In the genomic region with DNA sequence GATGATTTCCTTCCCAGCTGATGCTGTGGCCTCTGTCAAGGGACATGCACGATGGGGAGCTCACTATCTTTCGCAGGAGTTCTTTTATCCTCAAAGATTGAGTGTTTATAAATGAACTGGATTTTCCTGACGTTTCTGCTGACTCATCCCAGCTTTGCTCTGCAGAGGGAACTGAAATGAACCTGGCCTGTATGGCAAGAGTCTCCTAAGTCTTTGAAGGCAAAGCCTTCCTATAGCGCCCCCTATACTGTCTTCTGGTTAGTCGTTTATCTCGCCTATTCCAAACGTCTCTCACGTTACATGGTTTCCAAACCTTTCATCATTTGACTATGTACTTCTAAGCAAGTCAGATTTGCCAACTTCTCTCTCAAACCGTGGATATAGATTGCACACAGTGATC, we compare ENCODE assay signal across 1 cellular context.
TF ChIP-seq lines count a peak whose summit lies in the region.

No MANE protein-coding gene starts in this region.

TF ChIP-seq in A549, 52 proteins besides CTCF, POLR2A, EP300 and RAD21:
- peak; percentile 74 for TF ChIP-seq MAFK (IDR thresholded peaks at IDR 0.05; ENCODE audit: partially characterized antibody)
- TF ChIP-seq HES2 (IDR thresholded peaks at IDR 0.05): no peak
